1 cellular context compared by ENCODE assay signal in the genomic region with DNA sequence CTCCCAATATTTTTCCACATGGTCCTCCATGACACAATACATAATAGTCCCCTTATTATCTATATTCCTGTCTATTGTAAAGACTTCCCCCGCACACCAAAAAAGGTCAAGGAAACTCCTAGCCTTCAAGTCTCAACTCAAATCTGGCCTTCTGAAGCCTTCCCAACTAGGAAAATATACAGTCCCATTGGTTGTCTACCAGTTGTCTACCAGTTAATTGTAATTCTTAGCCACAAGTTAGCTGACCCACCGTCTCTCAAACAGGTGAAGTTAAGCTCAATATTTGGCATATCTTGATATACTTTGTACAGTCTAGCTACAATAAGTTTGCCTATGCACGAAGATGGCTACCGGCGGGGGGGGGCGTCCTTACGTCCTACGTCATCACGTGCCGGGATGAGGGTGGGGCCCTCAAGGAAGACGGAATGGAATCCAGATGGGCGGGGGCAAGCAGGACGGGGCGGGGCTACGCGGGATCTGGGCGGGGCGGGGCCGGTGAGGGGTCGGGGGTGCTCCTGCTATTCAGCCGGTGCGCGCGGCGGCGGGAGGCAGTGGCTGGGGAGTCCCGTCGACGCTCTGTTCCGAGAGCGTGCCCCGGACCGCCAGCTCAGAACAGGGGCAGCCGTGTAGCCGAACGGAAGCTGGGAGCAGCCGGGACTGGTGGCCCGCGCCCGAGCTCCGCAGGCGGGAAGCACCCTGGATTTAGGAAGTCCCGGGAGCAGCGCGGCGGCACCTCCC.
TF ChIP-seq lines count a peak whose summit lies in the region.

Gene AHR (plus strand): TSS at position 551 of the 738 bp plus-strand sequence. CDS start 613 bp downstream, outside the sequence.

TF ChIP-seq in HepG2, 621 proteins besides CTCF, POLR2A, EP300 and RAD21 (continued from another document and continues in another):
- no peak for TF ChIP-seq NFIC (IDR thresholded peaks at IDR 0.05; ENCODE audit: low read length)
- no peak; the same call in 1 of the 2 replicates for TF ChIP-seq KAT7 (CRISPR knock-in tag; IDR thresholded peaks at IDR 0.05; ENCODE audit: borderline replicate concordance)
- TF ChIP-seq CHD4 (IDR thresholded peaks at IDR 0.05; ENCODE audit: borderline replicate concordance, low read length): peak; percentile 32; the same call in 1 of the 2 replicates
- TF ChIP-seq HMG20A (CRISPR knock-in tag; IDR thresholded peaks at IDR 0.05; ENCODE audit: borderline replicate concordance): no peak; the same call in 1 of the 2 replicates
- TF ChIP-seq, protein P1, sequence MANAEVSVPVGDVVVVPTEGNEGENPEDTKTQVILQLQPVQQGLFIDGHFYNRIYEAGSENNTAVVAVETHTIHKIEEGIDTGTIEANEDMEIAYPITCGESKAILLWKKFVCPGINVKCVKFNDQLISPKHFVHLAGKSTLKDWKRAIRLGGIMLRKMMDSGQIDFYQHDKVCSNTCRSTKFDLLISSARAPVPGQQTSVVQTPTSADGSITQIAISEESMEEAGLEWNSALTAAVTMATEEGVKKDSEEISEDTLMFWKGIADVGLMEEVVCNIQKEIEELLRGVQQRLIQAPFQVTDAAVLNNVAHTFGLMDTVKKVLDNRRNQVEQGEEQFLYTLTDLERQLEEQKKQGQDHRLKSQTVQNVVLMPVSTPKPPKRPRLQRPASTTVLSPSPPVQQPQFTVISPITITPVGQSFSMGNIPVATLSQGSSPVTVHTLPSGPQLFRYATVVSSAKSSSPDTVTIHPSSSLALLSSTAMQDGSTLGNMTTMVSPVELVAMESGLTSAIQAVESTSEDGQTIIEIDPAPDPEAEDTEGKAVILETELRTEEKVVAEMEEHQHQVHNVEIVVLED (CRISPR knock-in tag; IDR thresholded peaks at IDR 0.05; ENCODE audit: borderline replicate concordance): peak; percentile 98
- peak; percentile 72; the same call in 1 of the 2 replicates for TF ChIP-seq ZNF780A (CRISPR knock-in tag; IDR thresholded peaks at IDR 0.05)
- TF ChIP-seq ZNF367 (CRISPR knock-in tag; IDR thresholded peaks at IDR 0.05; ENCODE audit: borderline replicate concordance): no peak
- no peak for TF ChIP-seq ZNF788 (CRISPR knock-in tag; IDR thresholded peaks at IDR 0.05; ENCODE audit: borderline replicate concordance)
- TF ChIP-seq NFYB (CRISPR knock-in tag; IDR thresholded peaks at IDR 0.05): no peak
- no peak; the same call in none of the 2 replicates for TF ChIP-seq ZNF761 (CRISPR knock-in tag; conservative IDR thresholded peaks at IDR 0.05)
- TF ChIP-seq ZNF121 (CRISPR knock-in tag; IDR thresholded peaks at IDR 0.05): no peak
- no peak for TF ChIP-seq AKAP8 (CRISPR knock-in tag; IDR thresholded peaks at IDR 0.05)
- no peak for TF ChIP-seq ZNF567 (CRISPR knock-in tag; IDR thresholded peaks at IDR 0.05; ENCODE audit: borderline replicate concordance)
- no peak for TF ChIP-seq KLF15 (CRISPR knock-in tag; IDR thresholded peaks at IDR 0.05; ENCODE audit: borderline replicate concordance)
- TF ChIP-seq EZH2 (conservative IDR thresholded peaks at IDR 0.05; ENCODE audit: low read depth, low read length): no peak
- TF ChIP-seq, protein P2, sequence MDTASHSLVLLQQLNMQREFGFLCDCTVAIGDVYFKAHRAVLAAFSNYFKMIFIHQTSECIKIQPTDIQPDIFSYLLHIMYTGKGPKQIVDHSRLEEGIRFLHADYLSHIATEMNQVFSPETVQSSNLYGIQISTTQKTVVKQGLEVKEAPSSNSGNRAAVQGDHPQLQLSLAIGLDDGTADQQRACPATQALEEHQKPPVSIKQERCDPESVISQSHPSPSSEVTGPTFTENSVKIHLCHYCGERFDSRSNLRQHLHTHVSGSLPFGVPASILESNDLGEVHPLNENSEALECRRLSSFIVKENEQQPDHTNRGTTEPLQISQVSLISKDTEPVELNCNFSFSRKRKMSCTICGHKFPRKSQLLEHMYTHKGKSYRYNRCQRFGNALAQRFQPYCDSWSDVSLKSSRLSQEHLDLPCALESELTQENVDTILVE (CRISPR knock-in tag; IDR thresholded peaks at IDR 0.05): peak; percentile 65
- no peak for TF ChIP-seq ZNF253 (CRISPR knock-in tag; IDR thresholded peaks at IDR 0.05; ENCODE audit: borderline replicate concordance)
- TF ChIP-seq AGO2 (optimal IDR thresholded peaks at IDR 0.05; ENCODE audit: low read depth, low read length): no peak
- no peak for TF ChIP-seq BHLHE40 (IDR thresholded peaks at IDR 0.05; ENCODE audit: low read length)
- TF ChIP-seq, protein P3, sequence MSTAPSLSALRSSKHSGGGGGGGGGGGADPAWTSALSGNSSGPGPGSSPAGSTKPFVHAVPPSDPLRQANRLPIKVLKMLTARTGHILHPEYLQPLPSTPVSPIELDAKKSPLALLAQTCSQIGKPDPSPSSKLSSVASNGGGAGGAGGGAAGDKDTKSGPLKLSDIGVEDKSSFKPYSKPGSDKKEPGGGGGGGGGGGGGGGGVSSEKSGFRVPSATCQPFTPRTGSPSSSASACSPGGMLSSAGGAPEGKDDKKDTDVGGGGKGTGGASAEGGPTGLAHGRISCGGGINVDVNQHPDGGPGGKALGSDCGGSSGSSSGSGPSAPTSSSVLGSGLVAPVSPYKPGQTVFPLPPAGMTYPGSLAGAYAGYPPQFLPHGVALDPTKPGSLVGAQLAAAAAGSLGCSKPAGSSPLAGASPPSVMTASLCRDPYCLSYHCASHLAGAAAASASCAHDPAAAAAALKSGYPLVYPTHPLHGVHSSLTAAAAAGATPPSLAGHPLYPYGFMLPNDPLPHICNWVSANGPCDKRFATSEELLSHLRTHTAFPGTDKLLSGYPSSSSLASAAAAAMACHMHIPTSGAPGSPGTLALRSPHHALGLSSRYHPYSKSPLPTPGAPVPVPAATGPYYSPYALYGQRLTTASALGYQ (CRISPR knock-in tag; IDR thresholded peaks at IDR 0.05): no peak; the same call in 1 of the 2 replicates
- no peak for TF ChIP-seq ZNF235 (CRISPR knock-in tag; IDR thresholded peaks at IDR 0.05; ENCODE audit: borderline replicate concordance)
- TF ChIP-seq ZMYM2 (CRISPR knock-in tag; IDR thresholded peaks at IDR 0.05): no peak
- no peak; the same call in 1 of the 2 replicates for TF ChIP-seq ZNF234 (CRISPR knock-in tag; conservative IDR thresholded peaks at IDR 0.05)
- no peak for TF ChIP-seq FOXJ3 (CRISPR knock-in tag; IDR thresholded peaks at IDR 0.05; ENCODE audit: borderline replicate concordance)
- TF ChIP-seq, protein P4, sequence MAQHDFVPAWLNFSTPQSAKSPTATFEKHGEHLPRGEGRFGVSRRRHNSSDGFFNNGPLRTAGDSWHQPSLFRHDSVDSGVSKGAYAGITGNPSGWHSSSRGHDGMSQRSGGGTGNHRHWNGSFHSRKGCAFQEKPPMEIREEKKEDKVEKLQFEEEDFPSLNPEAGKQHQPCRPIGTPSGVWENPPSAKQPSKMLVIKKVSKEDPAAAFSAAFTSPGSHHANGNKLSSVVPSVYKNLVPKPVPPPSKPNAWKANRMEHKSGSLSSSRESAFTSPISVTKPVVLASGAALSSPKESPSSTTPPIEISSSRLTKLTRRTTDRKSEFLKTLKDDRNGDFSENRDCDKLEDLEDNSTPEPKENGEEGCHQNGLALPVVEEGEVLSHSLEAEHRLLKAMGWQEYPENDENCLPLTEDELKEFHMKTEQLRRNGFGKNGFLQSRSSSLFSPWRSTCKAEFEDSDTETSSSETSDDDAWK (CRISPR knock-in tag; IDR thresholded peaks at IDR 0.05): no peak
- TF ChIP-seq SMARCE1 (IDR thresholded peaks at IDR 0.05; ENCODE audit: borderline replicate concordance): no peak
- TF ChIP-seq SMAD1 (CRISPR knock-in tag; IDR thresholded peaks at IDR 0.05; ENCODE audit: borderline replicate concordance, low read depth): no peak
- TF ChIP-seq REPIN1 (CRISPR knock-in tag; IDR thresholded peaks at IDR 0.05; ENCODE audit: borderline replicate concordance, low read depth): peak; percentile 64
- peak; percentile 63; the same call in 1 of the 2 replicates for TF ChIP-seq BATF2 (CRISPR knock-in tag; IDR thresholded peaks at IDR 0.05)
- TF ChIP-seq MLXIP (CRISPR knock-in tag; IDR thresholded peaks at IDR 0.05; ENCODE audit: borderline replicate concordance): no peak
- TF ChIP-seq ZNF468 (CRISPR knock-in tag; IDR thresholded peaks at IDR 0.05): no peak
- 0 out of 2 replicates have a peak, but pooled peaks have one; percentile 17 for TF ChIP-seq ZNF263 (CRISPR knock-in tag; IDR thresholded peaks at IDR 0.05)
- no peak for TF ChIP-seq ZNF17 (CRISPR knock-in tag; IDR thresholded peaks at IDR 0.05)
- TF ChIP-seq, protein P5, sequence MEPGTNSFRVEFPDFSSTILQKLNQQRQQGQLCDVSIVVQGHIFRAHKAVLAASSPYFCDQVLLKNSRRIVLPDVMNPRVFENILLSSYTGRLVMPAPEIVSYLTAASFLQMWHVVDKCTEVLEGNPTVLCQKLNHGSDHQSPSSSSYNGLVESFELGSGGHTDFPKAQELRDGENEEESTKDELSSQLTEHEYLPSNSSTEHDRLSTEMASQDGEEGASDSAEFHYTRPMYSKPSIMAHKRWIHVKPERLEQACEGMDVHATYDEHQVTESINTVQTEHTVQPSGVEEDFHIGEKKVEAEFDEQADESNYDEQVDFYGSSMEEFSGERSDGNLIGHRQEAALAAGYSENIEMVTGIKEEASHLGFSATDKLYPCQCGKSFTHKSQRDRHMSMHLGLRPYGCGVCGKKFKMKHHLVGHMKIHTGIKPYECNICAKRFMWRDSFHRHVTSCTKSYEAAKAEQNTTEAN (CRISPR knock-in tag; conservative IDR thresholded peaks at IDR 0.05): no peak; the same call in 1 of the 2 replicates
- TF ChIP-seq NR2F1 (CRISPR knock-in tag; IDR thresholded peaks at IDR 0.05): no peak
- TF ChIP-seq U2AF1 (optimal IDR thresholded peaks at IDR 0.05; ENCODE audit: low read depth, low read length): no peak
- TF ChIP-seq DZIP1 (CRISPR knock-in tag; IDR thresholded peaks at IDR 0.05): peak; percentile 75; the same call in 1 of the 2 replicates
- no peak; the same call in 1 of the 2 replicates for TF ChIP-seq FOXO1 (CRISPR knock-in tag; IDR thresholded peaks at IDR 0.05)
- TF ChIP-seq ZNF274 (CRISPR knock-in tag; IDR thresholded peaks at IDR 0.05): no peak; the same call in 1 of the 2 replicates
- no peak for TF ChIP-seq SRSF4 (IDR thresholded peaks at IDR 0.05; ENCODE audit: low read depth, low read length, poor library complexity, severe bottlenecking)
- no peak for TF ChIP-seq ZNF790 (CRISPR knock-in tag; IDR thresholded peaks at IDR 0.05; ENCODE audit: borderline replicate concordance)
- no peak for TF ChIP-seq JUND (CRISPR knock-in tag; IDR thresholded peaks at IDR 0.05)
- no peak for TF ChIP-seq ZBTB8A (CRISPR knock-in tag; IDR thresholded peaks at IDR 0.05; ENCODE audit: borderline replicate concordance, low read depth)
- TF ChIP-seq, protein P6, sequence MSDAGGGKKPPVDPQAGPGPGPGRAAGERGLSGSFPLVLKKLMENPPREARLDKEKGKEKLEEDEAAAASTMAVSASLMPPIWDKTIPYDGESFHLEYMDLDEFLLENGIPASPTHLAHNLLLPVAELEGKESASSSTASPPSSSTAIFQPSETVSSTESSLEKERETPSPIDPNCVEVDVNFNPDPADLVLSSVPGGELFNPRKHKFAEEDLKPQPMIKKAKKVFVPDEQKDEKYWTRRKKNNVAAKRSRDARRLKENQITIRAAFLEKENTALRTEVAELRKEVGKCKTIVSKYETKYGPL (CRISPR knock-in tag; IDR thresholded peaks at IDR 0.05): no peak
- TF ChIP-seq ZNF792 (CRISPR knock-in tag; IDR thresholded peaks at IDR 0.05): 0 out of 2 replicates have a peak, but pooled peaks have one; percentile 16
- no peak for TF ChIP-seq BRF2 (CRISPR knock-in tag; IDR thresholded peaks at IDR 0.05)
- TF ChIP-seq SAP130 (CRISPR knock-in tag; IDR thresholded peaks at IDR 0.05; ENCODE audit: low read depth): peak; percentile 70
- no peak for TF ChIP-seq MEIS1 (CRISPR knock-in tag; IDR thresholded peaks at IDR 0.05; ENCODE audit: borderline replicate concordance)
